ENCODE assay signal across 8 cellular contexts in genomic region chr4:156771171-156771837, GRCh38.
DNase-seq lines count a peak whose midpoint lies in the region; ATAC-seq and TF ChIP-seq lines count a peak whose summit lies in the region.

No MANE protein-coding gene starts in this region.

- H3K4me3 ChIP-seq in retinal pigment epithelial cell (ENCODE audit: low read length) = no peak overlapping the region

- no peak for ATAC-seq in GM18858 (IDR thresholded peaks at IDR 0.05; ENCODE audit: unreplicated experiment)
- no peak for ATAC-seq in HG03095 (IDR thresholded peaks at IDR 0.05; ENCODE audit: unreplicated experiment)

- DNase-seq in NCI-H2107 treated with DMSO at 0.1 percent for 48 hours (lab: John Stamatoyannopoulos, UW; ENCODE audit: unreplicated experiment) (peak; percentile 17), NCI-H2107 (lab: John Stamatoyannopoulos, UW) (no peak), SK-MEL-5 (ENCODE audit: low read depth, low spot score) (peak; percentile 64), glomerular endothelial cell (ENCODE audit: extremely low read depth, low read depth, low spot score) (peak; percentile 54), retinal pigment epithelial cell (ENCODE audit: low read depth) (peak; percentile 87)
- DNase-seq in activated CD4-positive, alpha-beta T cell treated with anti-CD3 and anti-CD28 coated beads, Interleukin-2, amount 50 U/mL, for 1 hour = no peak

- in situ Hi-C loops in SK-MEL-5 (cut with HindIII; ENCODE audit: low pct_unique_long_range_greater_than_20kb, low sequenced_read_pairs) = no loop called here

- no peak for TF ChIP-seq CTCF in retinal pigment epithelial cell (conservative IDR thresholded peaks at IDR 0.05; ENCODE audit: low read depth, low read length)

Comparison
In these comparisons a context has a peak if more than half of its experiments do, and no peak if none do; other contexts are left out.
1. DNase-seq: peak in NCI-H2107 treated with DMSO at 0.1 percent for 48 hours (single experiment), SK-MEL-5 (single experiment), glomerular endothelial cell (single experiment) and retinal pigment epithelial cell (single experiment); none in NCI-H2107 (single experiment) and activated CD4-positive, alpha-beta T cell treated with anti-CD3 and anti-CD28 coated beads, Interleukin-2, amount 50 U/mL, for 1 hour (single experiment).